9 cellular contexts compared by ENCODE assay signal in genomic region chr11:122633219-122633829, GRCh38. TPM values are rescaled to one million over a fixed set of nuclear protein-coding genes. Genes with fewer than 3 reads are reported as not detected.
DNase-seq lines count a peak whose midpoint lies in the region; ATAC-seq and TF ChIP-seq lines count a peak whose summit lies in the region.
"Had no signal": no experiment of that assay in that cellular context is flagged by ENCODE, and none has a peak within 500 bp of the region (broad histone marks: within the 10 kb centered on the region; RNA-seq: fewer than 3 reads in every experiment).

No MANE protein-coding gene starts in this region.

- in situ Hi-C loops in brain microvascular endothelial cell (cut with HindIII; ENCODE audit: low pct_ligation_motif_present, low sequenced_read_pairs), result loop anchor here (10.0 to 25.0 kb wide), 2 partner anchors 104 to 221 kb away; no protein-coding TSS in a partner anchor

- H3K36me3 ChIP-seq in brain microvascular endothelial cell (replicated peaks) (no peaks in the 10 kb centered on the region), kidney epithelial cell (ENCODE audit: control insufficient read depth, insufficient read depth, low read length) (no peaks in the 10 kb centered on the region)
- H3K36me3 ChIP-seq: HAP-1 had no signal

- H3K4me3 ChIP-seq in brain microvascular endothelial cell (ENCODE audit: low read depth, low read length), result no peak overlapping the region
- H3K4me3 ChIP-seq in kidney epithelial cell (ENCODE audit: low read depth, low read length), result no peak overlapping the region
- H3K4me3 ChIP-seq: HAP-1 had no signal

- H3K27me3 ChIP-seq in brain microvascular endothelial cell (replicated peaks), result no peaks in the 10 kb centered on the region
- H3K27me3 ChIP-seq in kidney epithelial cell (ENCODE audit: control insufficient read depth, insufficient read depth, low read length), result no peaks in the 10 kb centered on the region

- H3K27ac ChIP-seq in brain microvascular endothelial cell, result no peak overlapping the region

- TF ChIP-seq CTCF in GM20000 (IDR thresholded peaks at IDR 0.05; ENCODE audit: extremely low read depth, missing control alignments) (no peak), brain microvascular endothelial cell (IDR thresholded peaks at IDR 0.05; ENCODE audit: low read depth, low read length, missing control alignments) (peak; percentile 64), kidney epithelial cell (IDR thresholded peaks at IDR 0.05; ENCODE audit: insufficient read depth, low read length, poor library complexity, severe bottlenecking) (peak; percentile 55)

- ATAC-seq in GM21360 (IDR thresholded peaks at IDR 0.05; ENCODE audit: unreplicated experiment) (no peak), HG03045 (IDR thresholded peaks at IDR 0.05; ENCODE audit: unreplicated experiment) (no peak), HG03439 (IDR thresholded peaks at IDR 0.05; ENCODE audit: unreplicated experiment) (no peak)

- peak; percentile 61 for DNase-seq in AG20443 (ENCODE audit: low spot score)
- peak; percentile 55 for DNase-seq in GM20000 (ENCODE audit: low spot score)
- DNase-seq in NCI-H460 (ENCODE audit: extremely low read depth, low read depth), result peak; percentile 50
- DNase-seq in brain microvascular endothelial cell, result peak; percentile 71
- DNase-seq in kidney epithelial cell (ENCODE audit: low read depth), result no peak

RNA-seq across cellular contexts. Expression of gene UBASH3B, which starts 22.2 kb away (rescaled TPM):
- 10.1 and 10.4 TPM in 2 replicates for total RNA-seq in NCI-H460 (2014; rRNA removed; shearing (Covaris generic))
- polyA plus RNA-seq in NCI-H460 (2014; cell fraction: nucleus; rRNA removed), result 6.1 and 26.7 TPM in 2 replicates
- total RNA-seq in kidney epithelial cell, result 32.0 and 45.4 TPM in 2 replicates
